In genomic region chr20:47232518-47232917, GRCh38 we compare ENCODE assay signal across 30 cellular contexts.
DNase-seq lines count a peak whose midpoint lies in the region; ATAC-seq and TF ChIP-seq lines count a peak whose summit lies in the region.
"Had no signal": no experiment of that assay in that cellular context is flagged by ENCODE, and none has a peak within 500 bp of the region (broad histone marks: within the 10 kb centered on the region; RNA-seq: fewer than 3 reads in every experiment).

No MANE protein-coding gene starts in this region.

- POLR2A ChIA-PET in RWPE1 (lab: Yijun Ruan, JAX; ENCODE audit: low non-redundant PET), result no interaction called here

- H2AK5ac ChIP-seq in mesenchymal stem cell (ENCODE audit: low read length, severe bottlenecking), result no peak overlapping the region

- H2BK5ac ChIP-seq in mesenchymal stem cell (ENCODE audit: low read depth, low read length, poor library complexity, severe bottlenecking), result peak overlapping the region; percentile 63

- H3K4me1 Mint-ChIP-seq in HFFc6 (ENCODE audit: low read depth), result peaks cover 22% of the 10 kb centered on the region
- H3K4me1 Mint-ChIP-seq: activated naive CD4-positive, alpha-beta T cell treated with anti-CD3 and anti-CD28 coated beads, Interleukin-2, amount 50 U/mL, for 24 hours; activated T-helper 17 cell treated with anti-CD3 and anti-CD28 coated beads, Interleukin-2, amount 50 U/mL, for 72 hours; IgD-negative memory B cell; stimulated activated naive B cell treated with anti-CD40 and anti-IgM and Interleukin-4, amounts not matched to agents 10 μg/mL and 1 μg/mL and 100 μg/mL, for 72 hours; T-cell had no signal

- H4K20me1 ChIP-seq in BLaER1 treated with 17β-estradiol and CSF1 and Interleukin-3, amounts not matched to agents 10 nM and 100 nM, result peaks cover 22 to 93% (median 43%) of the 10 kb centered on the region in 11 experiments; a peak in 18 of 22 replicates

- peaks cover 36% of the 10 kb centered on the region for H3K36me3 Mint-ChIP-seq in HFFc6 (ENCODE audit: low read depth)

- peaks cover 21% of the 10 kb centered on the region for H3K79me1 ChIP-seq in mesenchymal stem cell (replicated peaks; ENCODE audit: low read length, poor library complexity, severe bottlenecking)

- no peaks in the 10 kb centered on the region for H3K27me3 ChIP-seq in BLaER1 treated with 17β-estradiol and CSF1 and Interleukin-3, amounts not matched to agents 10 nM and 100 nM
- no peaks in the 10 kb centered on the region for H3K27me3 ChIP-seq in mesenchymal stem cell (ENCODE audit: control insufficient read depth in 1 of 2, insufficient read depth in 1 of 2, low read length in 2 of 2)
- H3K27me3 ChIP-seq: esophagus muscularis mucosa, foreskin keratinocyte, sigmoid colon had no signal

- no peaks in the 10 kb centered on the region for H3K9me3 ChIP-seq in BLaER1 treated with 17β-estradiol and CSF1 and Interleukin-3, amounts not matched to agents 10 nM and 100 nM (replicated peaks in 1 of 11)
- no peaks in the 10 kb centered on the region for H3K9me3 ChIP-seq in mesenchymal stem cell (ENCODE audit: control insufficient read depth, low read length)
- H3K9me3 ChIP-seq: esophagus muscularis mucosa, sigmoid colon had no signal

- peak overlapping the region in 4 of 11 experiments; percentile 30 to 59 (median 43); a peak in 5 of 22 replicates for H3K27ac ChIP-seq in BLaER1 treated with 17β-estradiol and CSF1 and Interleukin-3, amounts not matched to agents 10 nM and 100 nM
- H3K27ac ChIP-seq in RWPE1 (peak overlapping the region; percentile 24), mesenchymal stem cell (ENCODE audit: low read length, poor library complexity, severe bottlenecking) (peak overlapping the region; percentile 82)
- H3K27ac ChIP-seq: C4-2B, foreskin keratinocyte, sigmoid colon had no signal

- peak overlapping the region in 6 of 11 experiments; percentile 43 to 73 (median 66); a peak in 9 of 22 replicates for H3K4me2 ChIP-seq in BLaER1 treated with 17β-estradiol and CSF1 and Interleukin-3, amounts not matched to agents 10 nM and 100 nM
- H3K4me2 ChIP-seq in mesenchymal stem cell (ENCODE audit: low read length, poor library complexity, severe bottlenecking), result no peak overlapping the region

- no peak for DNase-seq in HFFc6
- no peak for DNase-seq in RWPE1 (ENCODE audit: low spot score)
- no peak for DNase-seq in mesenchymal stem cell
- DNase-seq in NCI-H1105 treated with DMSO at 0.1 percent for 48 hours (lab: John Stamatoyannopoulos, UW), result no peak
- DNase-seq in hypothalamus (lab: John Stamatoyannopoulos, UW), result no peak
- DNase-seq: ACHN; activated CD4-positive, alpha-beta T cell treated with anti-CD3 and anti-CD28 coated beads, Interleukin-2, amount 50 U/mL, for 48 hours; activated CD8-positive, alpha-beta memory T cell treated with anti-CD3 and anti-CD28 coated beads, Interleukin-2, amount 50 U/mL, for 4 hours; amygdala; DND-41; foreskin keratinocyte; GM23248; left cardiac atrium; mammary epithelial cell; NCI-H1092 treated with DMSO at 0.1 percent for 48 hours; NCI-H187 treated with DMSO at 0.1 percent for 48 hours; NCI-H510A; sigmoid colon; stimulated activated naive B cell treated with anti-CD40 and anti-IgM and Interleukin-4, amounts not matched to agents 10 μg/mL and 1 μg/mL and 100 μg/mL, for 72 hours; T-cell had no signal

- no peak overlapping the region for H3K14ac ChIP-seq in mesenchymal stem cell (ENCODE audit: low read length in 2 of 2)

- H3K9me3 Mint-ChIP-seq in HFFc6, result no peaks in the 10 kb centered on the region
- H3K9me3 Mint-ChIP-seq: activated naive CD4-positive, alpha-beta T cell treated with anti-CD3 and anti-CD28 coated beads, Interleukin-2, amount 50 U/mL, for 24 hours; activated T-helper 17 cell treated with anti-CD3 and anti-CD28 coated beads, Interleukin-2, amount 50 U/mL, for 72 hours; IgD-negative memory B cell; neural crest cell; stimulated activated naive B cell treated with anti-CD40 and anti-IgM and Interleukin-4, amounts not matched to agents 10 μg/mL and 1 μg/mL and 100 μg/mL, for 72 hours; T-cell had no signal

- H2BK120ac ChIP-seq in mesenchymal stem cell (ENCODE audit: low read depth, low read length), result no peak overlapping the region

- H4K91ac ChIP-seq in mesenchymal stem cell (ENCODE audit: low read length), result no peak overlapping the region

- no peak overlapping the region for H3K23ac ChIP-seq in mesenchymal stem cell (ENCODE audit: low read length in 2 of 2)

- no peak overlapping the region for H2BK15ac ChIP-seq in mesenchymal stem cell (ENCODE audit: low read depth, poor library complexity, severe bottlenecking)

- ATAC-seq in GM21367 (IDR thresholded peaks at IDR 0.05; ENCODE audit: unreplicated experiment) (no peak), HG03460 (IDR thresholded peaks at IDR 0.05; ENCODE audit: unreplicated experiment) (no peak)
- ATAC-seq: activated CD4-positive, CD25-positive, alpha-beta regulatory T cell treated with anti-CD3 and anti-CD28 coated beads, Interleukin-2, amount 50 U/mL, for 24 hours; activated T-helper 17 cell treated with anti-CD3 and anti-CD28 coated beads, Interleukin-2, amount 50 U/mL, for 72 hours; foreskin keratinocyte; left cardiac atrium; stimulated activated naive B cell treated with anti-CD40 and anti-IgM and Interleukin-4, amounts not matched to agents 10 μg/mL and 1 μg/mL and 100 μg/mL, for 72 hours; T-cell had no signal

- no peak overlapping the region for H4K8ac ChIP-seq in mesenchymal stem cell (ENCODE audit: low read length)

- no peak overlapping the region for H3K4me3 ChIP-seq in BLaER1 treated with 17β-estradiol and CSF1 and Interleukin-3, amounts not matched to agents 10 nM and 100 nM
- H3K4me3 ChIP-seq in mesenchymal stem cell (ENCODE audit: insufficient read depth in 1 of 2, low read depth in 1 of 2, low read length in 2 of 2), result no peak overlapping the region
- H3K4me3 ChIP-seq: esophagus muscularis mucosa, GM23248, sigmoid colon had no signal

- no peak overlapping the region for H2BK12ac ChIP-seq in mesenchymal stem cell (ENCODE audit: low read length in 2 of 2)

- H3K36me3 ChIP-seq in BLaER1 treated with 17β-estradiol and CSF1 and Interleukin-3, amounts not matched to agents 10 nM and 100 nM, result peaks cover 99 to 100% (median 100%) of the 10 kb centered on the region in 11 experiments
- peaks cover 33 to 74% of the 10 kb centered on the region in 2 experiments for H3K36me3 ChIP-seq in mesenchymal stem cell (ENCODE audit: control insufficient read depth in 1 of 2, insufficient read depth in 2 of 2, low read depth in 1 of 2, low read length in 2 of 2)

- no peak overlapping the region for H2AFZ ChIP-seq in mesenchymal stem cell (ENCODE audit: low read depth, low read length)
- H2AFZ ChIP-seq: GM23248 had no signal

- peak overlapping the region in 1 of 11 experiments; percentile 32; a peak in 1 of 22 replicates for H3K9ac ChIP-seq in BLaER1 treated with 17β-estradiol and CSF1 and Interleukin-3, amounts not matched to agents 10 nM and 100 nM
- no peak overlapping the region for H3K9ac ChIP-seq in mesenchymal stem cell (ENCODE audit: low read length)
- H3K9ac ChIP-seq: GM23248 had no signal

- peaks cover 29 to 68% (median 59%) of the 10 kb centered on the region in 10 experiments for H3K4me1 ChIP-seq in BLaER1 treated with 17β-estradiol and CSF1 and Interleukin-3, amounts not matched to agents 10 nM and 100 nM
- H3K4me1 ChIP-seq in mesenchymal stem cell (ENCODE audit: control insufficient read depth, insufficient read depth, low read depth, low read length), result peaks cover 18% of the 10 kb centered on the region
- H3K4me1 ChIP-seq: foreskin keratinocyte had no signal

- TF ChIP-seq CTCF in HFFc6 (IDR thresholded peaks at IDR 0.05) (no peak), RWPE1 (conservative IDR thresholded peaks at IDR 0.05; ENCODE audit: low read depth) (no peak)

- H3K4me3 Mint-ChIP-seq in HFFc6, result no peak overlapping the region
- H3K4me3 Mint-ChIP-seq: activated naive CD4-positive, alpha-beta T cell treated with anti-CD3 and anti-CD28 coated beads, Interleukin-2, amount 50 U/mL, for 24 hours; activated T-helper 17 cell treated with anti-CD3 and anti-CD28 coated beads, Interleukin-2, amount 50 U/mL, for 72 hours; IgD-negative memory B cell; neural crest cell; stimulated activated naive B cell treated with anti-CD40 and anti-IgM and Interleukin-4, amounts not matched to agents 10 μg/mL and 1 μg/mL and 100 μg/mL, for 72 hours; T-cell had no signal

- WGBS in mesenchymal stem cell, result 94% methylated on average over 3 of the region's 3 CpGs

- CTCF ChIA-PET in RWPE1 (lab: Yijun Ruan, JAX), result interaction anchor here (0.5 to 1.0 kb wide), 6 partner anchors 86 to 475 kb away, joined by 3 to 10 read pairs (median 3); no protein-coding TSS in a partner anchor

- peaks cover 3% of the 10 kb centered on the region; the same call in 1 of the 2 replicates for H3K27me3 Mint-ChIP-seq in HFFc6 (ENCODE audit: insufficient read depth)
- H3K27me3 Mint-ChIP-seq: activated naive CD4-positive, alpha-beta T cell treated with anti-CD3 and anti-CD28 coated beads, Interleukin-2, amount 50 U/mL, for 24 hours; activated T-helper 17 cell treated with anti-CD3 and anti-CD28 coated beads, Interleukin-2, amount 50 U/mL, for 72 hours; IgD-negative memory B cell; stimulated activated naive B cell treated with anti-CD40 and anti-IgM and Interleukin-4, amounts not matched to agents 10 μg/mL and 1 μg/mL and 100 μg/mL, for 72 hours; T-cell had no signal

- H3K4ac ChIP-seq in mesenchymal stem cell (ENCODE audit: low read depth in 1 of 2, low read length in 2 of 2), result no peak overlapping the region

- H3K18ac ChIP-seq in mesenchymal stem cell (ENCODE audit: low read depth in 1 of 2, low read length in 2 of 2), result no peak overlapping the region

- peak overlapping the region; percentile 42; the same call in 1 of the 2 replicates for H3K27ac Mint-ChIP-seq in HFFc6
- H3K27ac Mint-ChIP-seq: IgD-negative memory B cell; stimulated activated naive B cell treated with anti-CD40 and anti-IgM and Interleukin-4, amounts not matched to agents 10 μg/mL and 1 μg/mL and 100 μg/mL, for 72 hours; T-cell had no signal
